In genomic region chr6:118710616-118711015, GRCh38 we compare ENCODE assay signal across 11 cellular contexts. TPM values are rescaled to one million over a fixed set of nuclear protein-coding genes. Genes with fewer than 3 reads are reported as not detected.
DNase-seq lines count a peak whose midpoint lies in the region; ATAC-seq and TF ChIP-seq lines count a peak whose summit lies in the region.
"Had no signal": no experiment of that assay in that cellular context is flagged by ENCODE, and none has a peak within 500 bp of the region (broad histone marks: within the 10 kb centered on the region; RNA-seq: fewer than 3 reads in every experiment).

No MANE protein-coding gene starts in this region.

- no peak overlapping the region for H2AK5ac ChIP-seq in mesenchymal stem cell (ENCODE audit: low read length, severe bottlenecking)

- no peaks in the 10 kb centered on the region for H3K36me3 ChIP-seq in mesenchymal stem cell (ENCODE audit: control insufficient read depth in 1 of 2, insufficient read depth in 2 of 2, low read depth in 1 of 2, low read length in 2 of 2)
- no peaks in the 10 kb centered on the region for H3K36me3 ChIP-seq in prostate gland
- H3K36me3 ChIP-seq: uterus had no signal

- WGBS in mesenchymal stem cell: 96% methylated on average over 4 of the region's 5 CpGs
- WGBS in prostate gland: 70% methylated on average over 5 of the region's 5 CpGs

- no peak overlapping the region for H3K4ac ChIP-seq in mesenchymal stem cell (ENCODE audit: low read depth in 1 of 2, low read length in 2 of 2)

- H3K27me3 ChIP-seq in mesenchymal stem cell (ENCODE audit: control insufficient read depth in 1 of 2, insufficient read depth in 1 of 2, low read length in 2 of 2) (no peaks in the 10 kb centered on the region), prostate gland (replicated peaks; ENCODE audit: insufficient read depth) (no peaks in the 10 kb centered on the region)
- H3K27me3 ChIP-seq: uterus had no signal

- H3K14ac ChIP-seq in mesenchymal stem cell (ENCODE audit: low read length in 2 of 2): no peak overlapping the region

- H3K79me1 ChIP-seq in mesenchymal stem cell (replicated peaks; ENCODE audit: low read length, poor library complexity, severe bottlenecking): peaks cover 2% of the 10 kb centered on the region

- peaks cover 3% of the 10 kb centered on the region for H3K9me3 Mint-ChIP-seq in stimulated activated naive CD8-positive, alpha-beta T cell treated with anti-CD3 and anti-CD28 coated beads, Interleukin-15, Interleukin-2, amounts not matched to agents 100 ng/mL and 50 ng/mL, for 24 hours
- H3K9me3 Mint-ChIP-seq in activated CD8-positive, alpha-beta T cell treated with anti-CD3 and anti-CD28 coated beads for 36 hours: no peaks in the 10 kb centered on the region

- H3K4me3 ChIP-seq in mesenchymal stem cell (ENCODE audit: insufficient read depth in 1 of 2, low read depth in 1 of 2, low read length in 2 of 2) (no peak overlapping the region), prostate gland (no peak overlapping the region)
- H3K4me3 ChIP-seq: uterus had no signal

- CTCF ChIA-PET in activated CD8-positive, alpha-beta T cell treated with anti-CD3 and anti-CD28 coated beads for 36 hours (lab: Charles Lee): interaction anchor here (1.3 to 1.8 kb wide), 4 partner anchors 24 to 86 kb away, joined by 3 to 10 read pairs (median 6); no protein-coding TSS in a partner anchor

- H3K18ac ChIP-seq in mesenchymal stem cell (ENCODE audit: low read depth in 1 of 2, low read length in 2 of 2): peak overlapping the region in 1 of 2 experiments; percentile 68

- peaks cover 16% of the 10 kb centered on the region for H3K36me3 Mint-ChIP-seq in stimulated activated naive CD8-positive, alpha-beta T cell treated with anti-CD3 and anti-CD28 coated beads, Interleukin-15, Interleukin-2, amounts not matched to agents 100 ng/mL and 50 ng/mL, for 24 hours (ENCODE audit: low read depth)
- peaks cover 26% of the 10 kb centered on the region for H3K36me3 Mint-ChIP-seq in activated CD8-positive, alpha-beta T cell treated with anti-CD3 and anti-CD28 coated beads for 36 hours (ENCODE audit: low read depth)

- peaks cover 5% of the 10 kb centered on the region for H3K4me1 ChIP-seq in mesenchymal stem cell (ENCODE audit: control insufficient read depth, insufficient read depth, low read depth, low read length)
- H3K4me1 ChIP-seq in prostate gland (replicated peaks): no peaks in the 10 kb centered on the region

- no peak overlapping the region for H2BK12ac ChIP-seq in mesenchymal stem cell (ENCODE audit: low read length in 2 of 2)

- H3K23ac ChIP-seq in mesenchymal stem cell (ENCODE audit: low read length in 2 of 2): no peak overlapping the region

- no peak overlapping the region for H2BK15ac ChIP-seq in mesenchymal stem cell (ENCODE audit: low read depth, poor library complexity, severe bottlenecking)

- H3K4me1 Mint-ChIP-seq in stimulated activated naive CD8-positive, alpha-beta T cell treated with anti-CD3 and anti-CD28 coated beads, Interleukin-15, Interleukin-2, amounts not matched to agents 100 ng/mL and 50 ng/mL, for 24 hours (ENCODE audit: low read depth): peaks cover 92% of the 10 kb centered on the region
- peaks cover 69% of the 10 kb centered on the region for H3K4me1 Mint-ChIP-seq in activated CD8-positive, alpha-beta T cell treated with anti-CD3 and anti-CD28 coated beads for 36 hours (ENCODE audit: low read depth)

- no peak for ATAC-seq in stimulated activated naive CD8-positive, alpha-beta T cell treated with anti-CD3 and anti-CD28 coated beads, Interleukin-15, Interleukin-2, amounts not matched to agents 100 U/mL and 50 U/mL, for 24 hours
- no peak for ATAC-seq in activated CD8-positive, alpha-beta T cell treated with anti-CD3 and anti-CD28 coated beads for 36 hours
- ATAC-seq: Panc1 had no signal

- DNase-seq in stimulated activated naive CD8-positive, alpha-beta T cell treated with anti-CD3 and anti-CD28 coated beads, Interleukin-15, Interleukin-2, amounts not matched to agents 100 U/mL and 50 U/mL, for 24 hours: no peak
- no peak for DNase-seq in activated CD8-positive, alpha-beta T cell treated with anti-CD3 and anti-CD28 coated beads for 36 hours
- DNase-seq in mesenchymal stem cell (no peak), mucosa of gallbladder (ENCODE audit: low spot score) (no peak), NOMO-1 treated with dmso at 0.1 percent for 144 hours (lab: John Stamatoyannopoulos, UW; ENCODE audit: unreplicated experiment) (no peak), prostate gland (ENCODE audit: low spot score) (no peak), islet precursor cell (no peak)
- DNase-seq: NCI-H2081, uterus had no signal

- H4K91ac ChIP-seq in mesenchymal stem cell (ENCODE audit: low read length): no peak overlapping the region

- H2AFZ ChIP-seq in mesenchymal stem cell (ENCODE audit: low read depth, low read length): no peak overlapping the region

- no peak for TF ChIP-seq POLR2A in prostate gland (IDR thresholded peaks at IDR 0.05)

- H3K9me3 ChIP-seq in mesenchymal stem cell (ENCODE audit: control insufficient read depth, low read length) (no peaks in the 10 kb centered on the region), prostate gland (no peaks in the 10 kb centered on the region)
- H3K9me3 ChIP-seq: uterus had no signal

- TF ChIP-seq CTCF in activated CD8-positive, alpha-beta T cell treated with anti-CD3 and anti-CD28 coated beads for 36 hours (IDR thresholded peaks at IDR 0.05): no peak
- no peak for TF ChIP-seq CTCF in prostate gland (IDR thresholded peaks at IDR 0.05)

- no peak overlapping the region for H3K9ac ChIP-seq in mesenchymal stem cell (ENCODE audit: low read length)

- intact Hi-C loops in activated CD8-positive, alpha-beta T cell treated with anti-CD3 and anti-CD28 coated beads for 36 hours (cut with micrococcal nuclease): loop anchor here (5.0 kb wide), 1 partner anchor 67 kb away; no protein-coding TSS in a partner anchor
- intact Hi-C loops in prostate gland (cut with DNase I): no loop called here

- no peak overlapping the region for H4K8ac ChIP-seq in mesenchymal stem cell (ENCODE audit: low read length)

- peak overlapping the region; percentile 11 for H3K27ac ChIP-seq in mesenchymal stem cell (ENCODE audit: low read length, poor library complexity, severe bottlenecking)
- H3K27ac ChIP-seq in prostate gland: no peak overlapping the region

- H3K4me3 Mint-ChIP-seq in stimulated activated naive CD8-positive, alpha-beta T cell treated with anti-CD3 and anti-CD28 coated beads, Interleukin-15, Interleukin-2, amounts not matched to agents 100 ng/mL and 50 ng/mL, for 24 hours: peak overlapping the region; percentile 94
- peak overlapping the region; percentile 99 for H3K4me3 Mint-ChIP-seq in activated CD8-positive, alpha-beta T cell treated with anti-CD3 and anti-CD28 coated beads for 36 hours

- POLR2A ChIA-PET in activated CD8-positive, alpha-beta T cell treated with anti-CD3 and anti-CD28 coated beads for 36 hours (lab: Charles Lee): interaction anchor here (0.9 to 4.1 kb wide), 14 partner anchors 9 to 184 kb away, joined by 3 to 39 read pairs (median 8); partner anchors contain the start of gene ASF1A

- no peak overlapping the region for H3K4me2 ChIP-seq in mesenchymal stem cell (ENCODE audit: low read length, poor library complexity, severe bottlenecking)

- peak overlapping the region; percentile 93 for H3K27ac Mint-ChIP-seq in stimulated activated naive CD8-positive, alpha-beta T cell treated with anti-CD3 and anti-CD28 coated beads, Interleukin-15, Interleukin-2, amounts not matched to agents 100 ng/mL and 50 ng/mL, for 24 hours
- peak overlapping the region; percentile 98 for H3K27ac Mint-ChIP-seq in activated CD8-positive, alpha-beta T cell treated with anti-CD3 and anti-CD28 coated beads for 36 hours

- H3K27me3 Mint-ChIP-seq in stimulated activated naive CD8-positive, alpha-beta T cell treated with anti-CD3 and anti-CD28 coated beads, Interleukin-15, Interleukin-2, amounts not matched to agents 100 ng/mL and 50 ng/mL, for 24 hours: no peaks in the 10 kb centered on the region
- no peaks in the 10 kb centered on the region for H3K27me3 Mint-ChIP-seq in activated CD8-positive, alpha-beta T cell treated with anti-CD3 and anti-CD28 coated beads for 36 hours

- H2BK5ac ChIP-seq in mesenchymal stem cell (ENCODE audit: low read depth, low read length, poor library complexity, severe bottlenecking): no peak overlapping the region

- no peak overlapping the region for H2BK120ac ChIP-seq in mesenchymal stem cell (ENCODE audit: low read depth, low read length)

RNA-seq across cellular contexts. Expression of gene CEP85L, which starts 59.2 kb away (rescaled TPM):
- total RNA-seq in activated CD8-positive, alpha-beta T cell treated with anti-CD3 and anti-CD28 coated beads for 36 hours: 10 to 100 TPM; 39.6 to 40.3 TPM
- polyA plus RNA-seq in mesenchymal stem cell (2013, experiment 1 of 2): 6.0 TPM
- polyA plus RNA-seq in mesenchymal stem cell (2013, experiment 2 of 2): 6.1 TPM
- 9.7 TPM for total RNA-seq in mucosa of gallbladder
- total RNA-seq in prostate gland: 10 to 100 TPM in 1 of 2 donors, 1 to 10 TPM in 1; 2.7 to 33.5 TPM
